20 cellular contexts compared by ENCODE assay signal in the genomic region with DNA sequence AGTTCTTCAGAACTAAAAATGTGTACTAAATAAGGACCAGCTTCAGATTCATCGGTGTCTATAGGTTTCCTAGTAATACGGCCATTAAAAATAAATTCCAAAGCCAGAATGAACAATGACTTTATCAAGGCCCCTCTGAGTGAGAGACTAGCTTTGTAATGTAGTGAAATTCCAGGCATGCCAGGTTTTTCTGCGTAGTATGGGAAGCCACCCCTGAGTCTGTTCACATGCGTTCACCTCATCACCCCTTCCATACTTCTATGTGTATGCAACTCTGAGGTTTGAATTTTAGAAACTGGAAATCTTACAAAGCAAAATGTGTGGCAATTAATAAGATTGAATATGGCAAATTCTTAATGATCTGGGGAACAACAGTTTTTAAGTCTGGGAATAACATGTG.
"Had no signal": no experiment of that assay in that cellular context is flagged by ENCODE, and none has a peak within 500 bp of the region (broad histone marks: within the 10 kb centered on the region; RNA-seq: fewer than 3 reads in every experiment).

No MANE protein-coding gene starts in this region.

- H3K4me3 Mint-ChIP-seq: activated CD8-positive, alpha-beta T cell treated with anti-CD3 and anti-CD28 coated beads, Interleukin-2, amount 10 ng/mL, durations not matched to agents 7 days and 5 days; activated T-helper 17 cell treated with anti-CD3 and anti-CD28 coated beads, Interleukin-2, amount 50 U/mL, for 72 hours; brain; naive thymus-derived CD4-positive, alpha-beta T cell; stimulated activated naive B cell treated with anti-CD40 and anti-IgM and Interleukin-4, amounts not matched to agents 10 μg/mL and 1 μg/mL and 100 μg/mL, for 72 hours had no signal

- H3K36me3 ChIP-seq: adrenal gland, lower lobe of right lung, sigmoid colon, transverse colon, WERI-Rb-1 had no signal

- H3K4me1 ChIP-seq: adrenal gland, lower lobe of right lung, psoas muscle, sigmoid colon had no signal

- DNase-seq: activated CD4-positive, alpha-beta T cell treated with anti-CD3 and anti-CD28 coated beads for 48 hours; activated CD8-positive, alpha-beta memory T cell treated with anti-CD3 and anti-CD28 coated beads, Interleukin-2, amount 50 U/mL, for 48 hours; activated CD8-positive, alpha-beta T cell treated with anti-CD3 and anti-CD28 coated beads, Interleukin-2, amount 10 ng/mL, durations not matched to agents 7 days and 5 days; activated naive CD4-positive, alpha-beta T cell treated with anti-CD3 and anti-CD28 coated beads, Interleukin-2, amount 50 U/mL, for 16 hours; adrenal gland; hippocampal formation; left cardiac atrium; lower lobe of right lung; naive thymus-derived CD4-positive, alpha-beta T cell; nucleus accumbens; psoas muscle; sigmoid colon; stimulated activated CD4-positive, alpha-beta T cell treated with anti-CD3 and anti-CD28 coated beads, Interleukin-2, amount 100 ng/mL, for 24 hours; stimulated activated naive B cell treated with anti-CD40 and anti-IgM and Interleukin-4, amounts not matched to agents 10 μg/mL and 1 μg/mL and 100 μg/mL, for 72 hours; substantia nigra; T1000; transverse colon; WERI-Rb-1 had no signal

- H3K9me3 ChIP-seq: adrenal gland, lower lobe of right lung, psoas muscle, sigmoid colon, transverse colon had no signal

- H3K4me1 Mint-ChIP-seq: activated T-helper 17 cell treated with anti-CD3 and anti-CD28 coated beads, Interleukin-2, amount 50 U/mL, for 72 hours; stimulated activated naive B cell treated with anti-CD40 and anti-IgM and Interleukin-4, amounts not matched to agents 10 μg/mL and 1 μg/mL and 100 μg/mL, for 72 hours had no signal

- H3K9me3 Mint-ChIP-seq: activated T-helper 17 cell treated with anti-CD3 and anti-CD28 coated beads, Interleukin-2, amount 50 U/mL, for 72 hours; brain; naive thymus-derived CD4-positive, alpha-beta T cell; stimulated activated naive B cell treated with anti-CD40 and anti-IgM and Interleukin-4, amounts not matched to agents 10 μg/mL and 1 μg/mL and 100 μg/mL, for 72 hours had no signal

- ATAC-seq: activated CD8-positive, alpha-beta T cell treated with anti-CD3 and anti-CD28 coated beads, Interleukin-2, amount 10 ng/mL, durations not matched to agents 7 days and 5 days; activated T-helper 17 cell treated with anti-CD3 and anti-CD28 coated beads, Interleukin-2, amount 50 U/mL, for 72 hours; left cardiac atrium; lower lobe of right lung; naive thymus-derived CD4-positive, alpha-beta T cell; psoas muscle; stimulated activated naive B cell treated with anti-CD40 and anti-IgM and Interleukin-4, amounts not matched to agents 10 μg/mL and 1 μg/mL and 100 μg/mL, for 72 hours had no signal

- H3K27me3 ChIP-seq: adrenal gland, sigmoid colon, transverse colon had no signal

- H3K27me3 Mint-ChIP-seq: activated T-helper 17 cell treated with anti-CD3 and anti-CD28 coated beads, Interleukin-2, amount 50 U/mL, for 72 hours; brain; naive thymus-derived CD4-positive, alpha-beta T cell; stimulated activated naive B cell treated with anti-CD40 and anti-IgM and Interleukin-4, amounts not matched to agents 10 μg/mL and 1 μg/mL and 100 μg/mL, for 72 hours had no signal

- H3K4me3 ChIP-seq: adrenal gland, lower lobe of right lung, psoas muscle, sigmoid colon, transverse colon had no signal

- H3K27ac Mint-ChIP-seq: activated CD8-positive, alpha-beta T cell treated with anti-CD3 and anti-CD28 coated beads, Interleukin-2, amount 10 ng/mL, durations not matched to agents 7 days and 5 days; activated T-helper 17 cell treated with anti-CD3 and anti-CD28 coated beads, Interleukin-2, amount 50 U/mL, for 72 hours; brain; naive thymus-derived CD4-positive, alpha-beta T cell; stimulated activated naive B cell treated with anti-CD40 and anti-IgM and Interleukin-4, amounts not matched to agents 10 μg/mL and 1 μg/mL and 100 μg/mL, for 72 hours had no signal

- H3K27ac ChIP-seq: adrenal gland, lower lobe of right lung, psoas muscle, sigmoid colon, transverse colon, WERI-Rb-1 had no signal
